ENCODE assay signal across 28 cellular contexts in the genomic region with DNA sequence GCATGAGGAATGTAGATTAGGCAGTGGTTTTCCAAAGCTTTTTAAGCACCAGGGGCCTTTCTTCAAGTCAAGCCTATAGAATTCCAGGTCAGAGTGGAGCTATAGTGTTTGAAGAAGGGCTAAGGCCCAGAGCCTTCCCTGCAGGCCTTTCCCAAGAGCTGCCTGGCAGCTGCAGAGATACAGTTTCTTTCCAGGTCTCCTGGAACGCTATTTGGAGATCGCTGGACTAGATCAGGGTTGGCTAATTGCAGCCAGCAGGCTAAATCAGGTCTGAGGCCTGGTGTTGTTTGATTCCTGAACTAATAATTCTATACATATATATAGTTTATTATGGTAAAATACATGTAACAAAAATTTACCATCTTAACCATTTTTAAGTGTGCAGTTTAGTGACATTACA.
"Had no signal": no experiment of that assay in that cellular context is flagged by ENCODE, and none has a peak within 500 bp of the region (broad histone marks: within the 10 kb centered on the region; RNA-seq: fewer than 3 reads in every experiment).

No MANE protein-coding gene starts in this region.

- H3K27ac ChIP-seq: KMS-11, Peyer's patch, SJSA1, VCaP had no signal

- H3K4me1 ChIP-seq: Peyer's patch, SJSA1 had no signal

- H3K4me2 ChIP-seq: KMS-11 had no signal

- DNase-seq: activated B cell treated with CpG ODN at 0.5 μM for 24 hours; activated CD4-positive, alpha-beta memory T cell treated with anti-CD3 and anti-CD28 coated beads, Interleukin-2, amount 10 ng/mL, durations not matched to agents 7 days and 5 days; activated CD4-positive, alpha-beta T cell treated with anti-CD3 and anti-CD28 coated beads for 4 hours; activated CD4-positive, CD25-positive, alpha-beta regulatory T cell treated with anti-CD3 and anti-CD28 coated beads, Interleukin-2, amount 50 U/mL, for 72 hours; activated CD8-positive, alpha-beta memory T cell treated with anti-CD3 and anti-CD28 coated beads for 24 hours; activated CD8-positive, alpha-beta memory T cell treated with anti-CD3 and anti-CD28 coated beads, Interleukin-2, amount 10 ng/mL, durations not matched to agents 7 days and 5 days; activated CD8-positive, alpha-beta memory T cell treated with anti-CD3 and anti-CD28 coated beads, Interleukin-2, amount 50 U/mL, for 48 hours; activated effector memory CD4-positive, alpha-beta T cell treated with anti-CD3 and anti-CD28 coated beads, Interleukin-2, amount 50 U/mL, for 16 hours; activated naive CD4-positive, alpha-beta T cell; activated naive CD4-positive, alpha-beta T cell treated with anti-CD3 and anti-CD28 coated beads, Interleukin-2, amount 50 U/mL, for 16 hours; activated naive CD8-positive, alpha-beta T cell treated with anti-CD3 and anti-CD28 coated beads for 36 hours; activated T-cell treated with anti-CD3 and anti-CD28 coated beads, Interleukin-2, amount 50 U/mL, for 48 hours; amniotic stem cell; aorta; MM.1S; MV-4-11; NCI-H1092; NCI-H1436 treated with DMSO at 0.1 percent for 48 hours; NCI-H1694 treated with DMSO at 0.1 percent for 48 hours; NCI-H2029; NCI-H345; NCI-H524 treated with DMSO at 0.1 percent for 48 hours; Peyer's patch; RPMI8226; SHP77 treated with DMSO at 0.1 percent for 48 hours had no signal

- H3K9ac ChIP-seq: KMS-11 had no signal

- H3K36me3 ChIP-seq: Peyer's patch, SJSA1 had no signal

- H3K9me3 ChIP-seq: Peyer's patch, SJSA1 had no signal

- ATAC-seq: activated CD8-positive, alpha-beta memory T cell treated with anti-CD3 and anti-CD28 coated beads, Interleukin-2, amount 10 ng/mL, durations not matched to agents 7 days and 5 days had no signal

- H3K4me3 ChIP-seq: Peyer's patch, SJSA1 had no signal

- H3K27me3 ChIP-seq: Peyer's patch, SJSA1 had no signal
